7 cellular contexts compared by ENCODE assay signal in genomic region chr10:59864141-59864962, GRCh38. TPM values are rescaled to one million over a fixed set of nuclear protein-coding genes. Genes with fewer than 3 reads are reported as not detected.
DNase-seq lines count a peak whose midpoint lies in the region; ATAC-seq, FAIRE-seq and TF ChIP-seq lines count a peak whose summit lies in the region.

No MANE protein-coding gene starts in this region.

- no peaks in the 10 kb centered on the region for H3K27me3 ChIP-seq in endothelial cell of umbilical vein (ENCODE audit: control insufficient read depth in 2 of 2, insufficient read depth in 2 of 2, low read length in 2 of 2)

- TF ChIP-seq POLR2A in endothelial cell of umbilical vein (IDR thresholded peaks at IDR 0.05; ENCODE audit: low read depth, low read length), result no peak

- FAIRE-seq in endothelial cell of umbilical vein (lab: Jason Lieb, UNC), result no peak

- DNase-seq in NCI-H226 (peak; percentile 39), endothelial cell of umbilical vein (ENCODE audit: low read depth, low spot score) (peak; percentile 36), NK-92 (lab: John Stamatoyannopoulos, UW; ENCODE audit: unreplicated experiment) (no peak)

- ATAC-seq in GM21723 (IDR thresholded peaks at IDR 0.05; ENCODE audit: unreplicated experiment) (peak; percentile 9), HG03439 (IDR thresholded peaks at IDR 0.05; ENCODE audit: unreplicated experiment) (no peak), GM21526 (IDR thresholded peaks at IDR 0.05; ENCODE audit: low FRiP score, unreplicated experiment) (no peak)
- no peak for ATAC-seq in stimulated activated memory B cell treated with anti-CD40 and anti-IgM and Interleukin-4, amounts not matched to agents 10 μg/mL and 1 μg/mL and 100 μg/mL, for 72 hours

- no peak overlapping the region for H3K4me3 Mint-ChIP-seq in stimulated activated memory B cell treated with anti-CD40 and anti-IgM and Interleukin-4, amounts not matched to agents 10 μg/mL and 1 μg/mL and 100 μg/mL, for 72 hours

- H3K36me3 Mint-ChIP-seq in stimulated activated memory B cell treated with anti-CD40 and anti-IgM and Interleukin-4, amounts not matched to agents 10 μg/mL and 1 μg/mL and 100 μg/mL, for 72 hours, result peaks cover 12% of the 10 kb centered on the region

- H3K79me2 ChIP-seq in endothelial cell of umbilical vein (ENCODE audit: control insufficient read depth, insufficient read depth, low read length), result peaks cover 44% of the 10 kb centered on the region

- no peak overlapping the region for H2AFZ ChIP-seq in endothelial cell of umbilical vein (ENCODE audit: low read depth, low read length)

- H3K9me3 Mint-ChIP-seq in stimulated activated memory B cell treated with anti-CD40 and anti-IgM and Interleukin-4, amounts not matched to agents 10 μg/mL and 1 μg/mL and 100 μg/mL, for 72 hours, result no peaks in the 10 kb centered on the region

- CTCF ChIA-PET in endothelial cell of umbilical vein (lab: Charles Lee), result interaction anchor here (1.6 to 2.0 kb wide), 3 partner anchors 9 to 42 kb away, joined by 4 to 7 read pairs (median 6); partner anchors contain the start of gene CCDC6

- POLR2A ChIA-PET in endothelial cell of umbilical vein (lab: Charles Lee), result interaction anchor here (0.5 kb wide), 1 partner anchor 12 kb away, joined by 3 read pairs; no protein-coding TSS in a partner anchor

- peaks cover 3% of the 10 kb centered on the region for H4K20me1 ChIP-seq in endothelial cell of umbilical vein (replicated peaks; ENCODE audit: control insufficient read depth, extremely low read depth, insufficient read depth, low read length)

- no peaks in the 10 kb centered on the region for H3K9me3 ChIP-seq in endothelial cell of umbilical vein (replicated peaks; ENCODE audit: control insufficient read depth, insufficient read depth, low read length)

- no peak overlapping the region for H3K27ac ChIP-seq in endothelial cell of umbilical vein (ENCODE audit: insufficient read depth, low read depth, low read length)

- TF ChIP-seq CTCF in endothelial cell of umbilical vein (IDR thresholded peaks at IDR 0.05; ENCODE audit: extremely low read depth in 1 of 2, insufficient read depth in 1 of 2, low read depth in 1 of 2, low read length in 2 of 2), result no peak

- peak overlapping the region; percentile 38 for H3K27ac Mint-ChIP-seq in stimulated activated memory B cell treated with anti-CD40 and anti-IgM and Interleukin-4, amounts not matched to agents 10 μg/mL and 1 μg/mL and 100 μg/mL, for 72 hours

- no peaks in the 10 kb centered on the region for H3K27me3 Mint-ChIP-seq in stimulated activated memory B cell treated with anti-CD40 and anti-IgM and Interleukin-4, amounts not matched to agents 10 μg/mL and 1 μg/mL and 100 μg/mL, for 72 hours

- no peak overlapping the region for H3K4me2 ChIP-seq in endothelial cell of umbilical vein (ENCODE audit: insufficient read depth, low read length)

- H3K9ac ChIP-seq in endothelial cell of umbilical vein (replicated peaks; ENCODE audit: extremely low read depth, insufficient read depth, low read length), result no peak overlapping the region

- H3K36me3 ChIP-seq in endothelial cell of umbilical vein (ENCODE audit: control insufficient read depth in 2 of 2, extremely low read depth in 1 of 2, insufficient read depth in 2 of 2, low read length in 2 of 2), result no peaks in the 10 kb centered on the region

- no peak overlapping the region for H3K4me3 ChIP-seq in endothelial cell of umbilical vein (replicated peaks in 1 of 3; ENCODE audit: insufficient read depth in 1 of 3, low read depth in 1 of 3, low read length in 3 of 3)

- no peaks in the 10 kb centered on the region for H3K4me1 ChIP-seq in endothelial cell of umbilical vein (ENCODE audit: control insufficient read depth, extremely low read depth, insufficient read depth, low read length)

- BruUV-seq in endothelial cell of umbilical vein (replicated peaks; lab: Mats Ljungman, UMichigan), result no TSS peak

- dilution Hi-C loops in endothelial cell of umbilical vein (cut with MboI; ENCODE audit: extremely low pct_ligation_motif_present, low sequenced_read_pairs), result no loop called here

- peaks cover 76% of the 10 kb centered on the region for H3K4me1 Mint-ChIP-seq in stimulated activated memory B cell treated with anti-CD40 and anti-IgM and Interleukin-4, amounts not matched to agents 10 μg/mL and 1 μg/mL and 100 μg/mL, for 72 hours

- intact Hi-C loops in endothelial cell of umbilical vein (cut with micrococcal nuclease), result no loop called here

- no peaks in the 10 kb centered on the region for H3K9me1 ChIP-seq in endothelial cell of umbilical vein (replicated peaks; ENCODE audit: control insufficient read depth, extremely low read depth, insufficient read depth, low read length)

TF ChIP-seq in endothelial cell of umbilical vein, 7 proteins besides CTCF, POLR2A, EP300 and RAD21:
- TF ChIP-seq EZH2 (IDR thresholded peaks at IDR 0.05; ENCODE audit: borderline replicate concordance, low read depth, low read length, severe bottlenecking) (no peak), MYC (IDR thresholded peaks at IDR 0.05; ENCODE audit: low read depth, low read length) (no peak), FOS (IDR thresholded peaks at IDR 0.05; ENCODE audit: borderline replicate concordance, insufficient read depth, low read length) (no peak), MAX (IDR thresholded peaks at IDR 0.05; ENCODE audit: insufficient read depth, insufficient read length) (no peak), GATA2 (IDR thresholded peaks at IDR 0.05; ENCODE audit: insufficient read depth, insufficient read length, low read depth, low read length) (no peak), POLR2AphosphoS5 (IDR thresholded peaks at IDR 0.05; ENCODE audit: insufficient read depth, low read depth, low read length) (no peak), JUN (IDR thresholded peaks at IDR 0.05; ENCODE audit: borderline replicate concordance, insufficient read depth, insufficient read length, low read depth) (no peak)

RNA-seq across cellular contexts. Expression of gene CCDC6, which starts 42.0 kb away (rescaled TPM):
- 36.8 TPM in 2 replicates for total RNA-seq in endothelial cell of umbilical vein
- 15.7 and 16.8 TPM in 2 replicates for polyA plus RNA-seq in endothelial cell of umbilical vein
- 16.3 and 16.5 TPM in 2 replicates for polyA plus RNA-seq in endothelial cell of umbilical vein (2011; cell fraction: cytosol; rRNA removed)
- 12.9 and 14.3 TPM in 2 replicates for polyA plus RNA-seq in endothelial cell of umbilical vein (2011; cell fraction: nucleus; rRNA removed)
- polyA plus RNA-seq in endothelial cell of umbilical vein (2012), result 21.7 and 28.4 TPM in 2 replicates
- 37.8 and 45.7 TPM in 2 replicates for polyA minus RNA-seq in endothelial cell of umbilical vein
- 32.4 TPM for polyA minus RNA-seq in endothelial cell of umbilical vein (2011; cell fraction: cytosol; rRNA and poly(A)+ RNA removed)
- 23.0 and 30.5 TPM in 2 replicates for polyA minus RNA-seq in endothelial cell of umbilical vein (2011; cell fraction: nucleus; rRNA and poly(A)+ RNA removed)
